13 cellular contexts compared by ENCODE assay signal in the genomic region with DNA sequence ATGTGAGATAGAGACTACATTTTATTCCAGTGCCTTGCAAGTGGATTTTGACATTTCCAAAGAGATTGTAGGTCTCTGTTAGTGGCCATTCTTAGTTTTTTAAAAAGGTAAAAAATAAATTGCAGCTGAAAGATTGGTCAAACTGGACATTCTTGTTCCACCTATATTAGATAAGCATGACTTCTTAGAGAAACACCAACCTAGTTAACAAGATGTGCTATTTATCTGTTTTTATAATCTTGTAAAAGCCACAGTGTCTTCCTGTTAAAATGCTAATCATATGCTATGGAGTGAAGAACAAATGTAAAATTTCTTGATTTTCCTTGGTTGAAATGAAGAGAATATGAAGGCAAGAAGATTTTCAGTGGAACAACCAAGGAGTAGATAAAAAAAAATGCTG.
"Had no signal": no experiment of that assay in that cellular context is flagged by ENCODE, and none has a peak within 500 bp of the region (broad histone marks: within the 10 kb centered on the region; RNA-seq: fewer than 3 reads in every experiment).

No MANE protein-coding gene starts in this region.

- H3K4me3 ChIP-seq: esophagus muscularis mucosa, psoas muscle, upper lobe of left lung had no signal

- DNase-seq: activated CD4-positive, alpha-beta T cell treated with anti-CD3 and anti-CD28 coated beads, Interleukin-2, amount 50 U/mL, for 48 hours; activated naive CD4-positive, alpha-beta T cell; amniotic stem cell; cerebellar nuclear complex; glutamatergic neuron; psoas muscle; stimulated activated CD4-positive, alpha-beta T cell treated with anti-CD3 and anti-CD28 coated beads, Interleukin-2, amount 100 ng/mL, for 48 hours; upper lobe of left lung had no signal

- H3K4me1 ChIP-seq: esophagus muscularis mucosa, psoas muscle, upper lobe of left lung had no signal

- H3K9me3 ChIP-seq: esophagus muscularis mucosa, psoas muscle, upper lobe of left lung had no signal

- ATAC-seq: psoas muscle, sciatic nerve had no signal

- H3K27me3 ChIP-seq: esophagus muscularis mucosa, upper lobe of left lung had no signal

- H3K27ac Mint-ChIP-seq: brain; nephron; stimulated activated naive CD8-positive, alpha-beta T cell treated with anti-CD3 and anti-CD28 coated beads, Interleukin-15, Interleukin-2, amounts not matched to agents 100 ng/mL and 50 ng/mL, for 24 hours had no signal

- H3K27ac ChIP-seq: esophagus muscularis mucosa, psoas muscle, upper lobe of left lung had no signal

- H3K4me3 Mint-ChIP-seq: brain; nephron; stimulated activated naive CD8-positive, alpha-beta T cell treated with anti-CD3 and anti-CD28 coated beads, Interleukin-15, Interleukin-2, amounts not matched to agents 100 ng/mL and 50 ng/mL, for 24 hours had no signal

- H3K27me3 Mint-ChIP-seq: brain; stimulated activated naive CD8-positive, alpha-beta T cell treated with anti-CD3 and anti-CD28 coated beads, Interleukin-15, Interleukin-2, amounts not matched to agents 100 ng/mL and 50 ng/mL, for 24 hours had no signal

- H3K9me3 Mint-ChIP-seq: brain; nephron; stimulated activated naive CD8-positive, alpha-beta T cell treated with anti-CD3 and anti-CD28 coated beads, Interleukin-15, Interleukin-2, amounts not matched to agents 100 ng/mL and 50 ng/mL, for 24 hours had no signal

- H3K4me1 Mint-ChIP-seq: brain had no signal
